ENCODE assay signal across 8 cellular contexts in the genomic region with DNA sequence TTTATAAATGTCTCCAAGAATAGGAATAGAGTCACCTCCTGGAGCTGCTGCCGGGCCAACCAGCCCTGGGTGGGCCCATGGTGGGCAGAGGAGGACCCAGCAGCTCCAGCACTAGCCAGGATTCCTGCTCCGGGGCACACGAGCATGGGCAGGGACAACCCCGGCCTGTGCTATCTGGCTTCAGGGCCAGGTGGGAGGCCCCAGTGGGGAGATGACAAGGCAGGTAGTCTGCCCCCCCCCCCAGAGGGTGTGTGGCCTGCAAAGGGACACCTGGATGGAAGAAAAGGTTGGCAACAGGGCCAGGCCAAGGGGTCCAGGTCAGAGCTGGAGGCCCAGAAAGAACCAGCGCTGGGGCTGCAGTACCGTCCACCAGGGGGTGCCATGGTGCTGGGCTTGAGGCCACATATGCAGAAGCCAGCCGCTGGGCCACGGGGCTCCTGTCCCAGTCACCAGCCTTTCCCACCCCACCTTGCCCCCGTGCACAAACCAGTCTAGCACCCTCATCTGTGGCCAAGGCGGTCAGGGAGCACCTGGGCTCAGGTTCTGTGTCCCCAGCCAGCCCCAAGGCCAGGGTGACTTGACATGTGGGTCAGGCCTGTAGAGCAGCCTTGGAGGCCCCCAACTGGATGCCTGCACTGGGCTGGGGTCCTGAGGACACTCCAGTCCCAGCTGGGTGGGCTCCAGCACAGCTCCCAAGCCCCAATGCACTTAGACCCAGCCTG. TPM values are rescaled to one million over a fixed set of nuclear protein-coding genes. Genes with fewer than 3 reads are reported as not detected.
DNase-seq lines count a peak whose midpoint lies in the region; ATAC-seq, FAIRE-seq and TF ChIP-seq lines count a peak whose summit lies in the region.

No MANE protein-coding gene starts in this region.

- CTCF ChIA-PET in endothelial cell of umbilical vein (lab: Charles Lee) = interaction anchor here (0.6 to 7.0 kb wide), 47 partner anchors 9 to 515 kb away, joined by 3 to 829 read pairs (median 4); a partner anchor contains a TSS

- no TSS peak for BruUV-seq in endothelial cell of umbilical vein (replicated peaks; lab: Mats Ljungman, UMichigan)

- peak; percentile 67 for ATAC-seq in GM19351 (IDR thresholded peaks at IDR 0.05; ENCODE audit: unreplicated experiment)
- ATAC-seq in GM19324 (IDR thresholded peaks at IDR 0.05; ENCODE audit: low FRiP score, unreplicated experiment) = no peak

- POLR2A ChIA-PET in endothelial cell of umbilical vein (lab: Charles Lee) = interaction anchor here (1.6 to 2.1 kb wide), 3 partner anchors 72 to 116 kb away, joined by 3 to 9 read pairs (median 7); a partner anchor contains a TSS

- no peaks in the 10 kb centered on the region for H3K36me3 ChIP-seq in endothelial cell of umbilical vein (ENCODE audit: control insufficient read depth in 2 of 2, extremely low read depth in 1 of 2, insufficient read depth in 2 of 2, low read length in 2 of 2)

- no peaks in the 10 kb centered on the region for H3K27me3 ChIP-seq in endothelial cell of umbilical vein (ENCODE audit: control insufficient read depth in 2 of 2, insufficient read depth in 2 of 2, low read length in 2 of 2)

- H3K4me2 ChIP-seq in endothelial cell of umbilical vein (ENCODE audit: insufficient read depth, low read length) = no peak overlapping the region

- in situ Hi-C loops in ACHN (cut with HindIII; ENCODE audit: low pct_ligation_motif_present, low pct_unique_long_range_greater_than_20kb, low sequenced_read_pairs) = no loop called here

- H3K4me3 ChIP-seq in endothelial cell of umbilical vein (replicated peaks in 1 of 3; ENCODE audit: insufficient read depth in 1 of 3, low read depth in 1 of 3, low read length in 3 of 3) = no peak overlapping the region

- DNase-seq in ACHN (peak; percentile 55), NOMO-1 (lab: John Stamatoyannopoulos, UW; ENCODE audit: unreplicated experiment in 2 of 2) (peak; percentile 58 to 81), endothelial cell of umbilical vein (ENCODE audit: low read depth, low spot score) (peak; percentile 56), mucosa of gallbladder (ENCODE audit: low spot score) (peak; percentile 86)
- peak; percentile 96 for DNase-seq in activated CD8-positive, alpha-beta memory T cell treated with anti-CD3 and anti-CD28 coated beads, Interleukin-2, amount 50 U/mL, for 48 hours
- DNase-seq in stimulated activated CD8-positive, alpha-beta memory T cell treated with anti-CD3 and anti-CD28 coated beads, Interleukin-4, amount 100 ng/mL, for 24 hours (ENCODE audit: low read depth) = peak; percentile 80

- dilution Hi-C loops in endothelial cell of umbilical vein (cut with MboI; ENCODE audit: extremely low pct_ligation_motif_present, low sequenced_read_pairs) = no loop called here

- peaks cover 7% of the 10 kb centered on the region for H3K4me1 ChIP-seq in endothelial cell of umbilical vein (ENCODE audit: control insufficient read depth, extremely low read depth, insufficient read depth, low read length)

- peak; percentile 69 for FAIRE-seq in endothelial cell of umbilical vein (lab: Jason Lieb, UNC)

- intact Hi-C loops in endothelial cell of umbilical vein (cut with micrococcal nuclease) = loop anchor here (1.0 to 10.0 kb wide), 5 partner anchors 95 to 580 kb away; a partner anchor contains a TSS

- no peak overlapping the region for H2AFZ ChIP-seq in endothelial cell of umbilical vein (ENCODE audit: low read depth, low read length)

- H3K9me3 ChIP-seq in endothelial cell of umbilical vein (replicated peaks; ENCODE audit: control insufficient read depth, insufficient read depth, low read length) = no peaks in the 10 kb centered on the region

- H3K9me1 ChIP-seq in endothelial cell of umbilical vein (replicated peaks; ENCODE audit: control insufficient read depth, extremely low read depth, insufficient read depth, low read length) = no peaks in the 10 kb centered on the region

- no peaks in the 10 kb centered on the region for H4K20me1 ChIP-seq in endothelial cell of umbilical vein (replicated peaks; ENCODE audit: control insufficient read depth, extremely low read depth, insufficient read depth, low read length)

- peak; percentile 85 to 98 for TF ChIP-seq CTCF in endothelial cell of umbilical vein (IDR thresholded peaks at IDR 0.05; ENCODE audit: extremely low read depth in 1 of 2, insufficient read depth in 1 of 2, low read depth in 1 of 2, low read length in 2 of 2)

- H3K9ac ChIP-seq in endothelial cell of umbilical vein (replicated peaks; ENCODE audit: extremely low read depth, insufficient read depth, low read length) = no peak overlapping the region

- TF ChIP-seq POLR2A in endothelial cell of umbilical vein (IDR thresholded peaks at IDR 0.05; ENCODE audit: low read depth, low read length) = no peak

- no peaks in the 10 kb centered on the region for H3K79me2 ChIP-seq in endothelial cell of umbilical vein (ENCODE audit: control insufficient read depth, insufficient read depth, low read length)

- no peak overlapping the region for H3K27ac ChIP-seq in endothelial cell of umbilical vein (ENCODE audit: insufficient read depth, low read depth, low read length)

TF ChIP-seq in endothelial cell of umbilical vein, 7 proteins besides CTCF, POLR2A, EP300 and RAD21:
- TF ChIP-seq EZH2 (IDR thresholded peaks at IDR 0.05; ENCODE audit: borderline replicate concordance, low read depth, low read length, severe bottlenecking) = no peak
- no peak for TF ChIP-seq POLR2AphosphoS5 (IDR thresholded peaks at IDR 0.05; ENCODE audit: insufficient read depth, low read depth, low read length)
- no peak for TF ChIP-seq GATA2 (IDR thresholded peaks at IDR 0.05; ENCODE audit: insufficient read depth, insufficient read length, low read depth, low read length)
- TF ChIP-seq JUN (IDR thresholded peaks at IDR 0.05; ENCODE audit: borderline replicate concordance, insufficient read depth, insufficient read length, low read depth) = no peak
- no peak for TF ChIP-seq FOS (IDR thresholded peaks at IDR 0.05; ENCODE audit: borderline replicate concordance, insufficient read depth, low read length)
- TF ChIP-seq, protein P1, sequence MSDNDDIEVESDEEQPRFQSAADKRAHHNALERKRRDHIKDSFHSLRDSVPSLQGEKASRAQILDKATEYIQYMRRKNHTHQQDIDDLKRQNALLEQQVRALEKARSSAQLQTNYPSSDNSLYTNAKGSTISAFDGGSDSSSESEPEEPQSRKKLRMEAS (IDR thresholded peaks at IDR 0.05; ENCODE audit: insufficient read depth, insufficient read length) = no peak
- no peak for TF ChIP-seq MYC (IDR thresholded peaks at IDR 0.05; ENCODE audit: low read depth, low read length)

RNA-seq across cellular contexts. Expression of a gene that starts 3.5 kb away (rescaled TPM):
- total RNA-seq in endothelial cell of umbilical vein (not detected in 2 replicates), mucosa of gallbladder (1.1 TPM)
- polyA plus RNA-seq in endothelial cell of umbilical vein = not detected in 2 replicates
- not detected in 2 replicates for polyA plus RNA-seq in endothelial cell of umbilical vein (2011; cell fraction: cytosol; rRNA removed)
- polyA plus RNA-seq in endothelial cell of umbilical vein (2011; cell fraction: nucleus; rRNA removed) = not detected in 2 replicates
- polyA plus RNA-seq in endothelial cell of umbilical vein (2012) = not detected in 2 replicates
- polyA minus RNA-seq in endothelial cell of umbilical vein = not detected in 2 replicates
- not detected for polyA minus RNA-seq in endothelial cell of umbilical vein (2011; cell fraction: cytosol; rRNA and poly(A)+ RNA removed)
- polyA minus RNA-seq in endothelial cell of umbilical vein (2011; cell fraction: nucleus; rRNA and poly(A)+ RNA removed) = not detected in 2 replicates

RNA-seq across cellular contexts. Expression of a gene that starts 3.6 kb away (rescaled TPM):
- total RNA-seq in endothelial cell of umbilical vein (not detected in 2 replicates), mucosa of gallbladder (1.6 TPM)
- not detected in 2 replicates for polyA plus RNA-seq in endothelial cell of umbilical vein
- not detected in 2 replicates for polyA plus RNA-seq in endothelial cell of umbilical vein (2011; cell fraction: cytosol; rRNA removed)
- polyA plus RNA-seq in endothelial cell of umbilical vein (2011; cell fraction: nucleus; rRNA removed) = not detected in 2 replicates
- polyA plus RNA-seq in endothelial cell of umbilical vein (2012) = not detected in 2 replicates
- not detected in 2 replicates for polyA minus RNA-seq in endothelial cell of umbilical vein
- not detected for polyA minus RNA-seq in endothelial cell of umbilical vein (2011; cell fraction: cytosol; rRNA and poly(A)+ RNA removed)
- polyA minus RNA-seq in endothelial cell of umbilical vein (2011; cell fraction: nucleus; rRNA and poly(A)+ RNA removed) = not detected in 2 replicates

RNA-seq across cellular contexts. Expression of a gene that starts 34.9 kb away (rescaled TPM):
- total RNA-seq in endothelial cell of umbilical vein (not detected in 2 replicates), mucosa of gallbladder (1.1 TPM)
- polyA plus RNA-seq in endothelial cell of umbilical vein = not detected in 2 replicates
- polyA plus RNA-seq in endothelial cell of umbilical vein (2011; cell fraction: cytosol; rRNA removed) = not detected in 2 replicates
- not detected in 2 replicates for polyA plus RNA-seq in endothelial cell of umbilical vein (2011; cell fraction: nucleus; rRNA removed)
- not detected in 2 replicates for polyA plus RNA-seq in endothelial cell of umbilical vein (2012)
- polyA minus RNA-seq in endothelial cell of umbilical vein = not detected in 2 replicates
- not detected for polyA minus RNA-seq in endothelial cell of umbilical vein (2011; cell fraction: cytosol; rRNA and poly(A)+ RNA removed)
- not detected in 2 replicates for polyA minus RNA-seq in endothelial cell of umbilical vein (2011; cell fraction: nucleus; rRNA and poly(A)+ RNA removed)
